ENCODE assay signal across 1 cellular context in the genomic region with DNA sequence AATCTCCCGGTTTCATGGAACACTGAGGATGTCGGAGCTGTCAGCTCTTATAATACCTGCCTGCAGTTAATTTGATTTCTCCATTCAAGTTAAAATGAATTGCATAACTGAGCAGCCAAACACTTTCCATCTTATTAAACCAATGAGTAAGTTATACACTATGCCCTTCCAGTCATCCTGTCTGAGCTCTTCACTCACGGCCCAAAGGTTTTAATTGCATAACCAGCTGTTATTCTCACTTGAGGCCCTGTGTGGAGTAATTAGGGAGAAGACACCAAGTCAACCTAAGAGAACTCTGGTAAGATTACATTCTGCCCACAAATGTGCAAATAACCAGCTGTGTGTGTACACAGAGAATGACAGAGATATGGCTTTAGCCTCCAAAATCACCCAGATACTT.
TF ChIP-seq lines count a peak whose summit lies in the region.

No MANE protein-coding gene starts in this region.

TF ChIP-seq in GM23338, 12 proteins besides CTCF, POLR2A, EP300 and RAD21 (continued from another document):
- TF ChIP-seq, protein P1, sequence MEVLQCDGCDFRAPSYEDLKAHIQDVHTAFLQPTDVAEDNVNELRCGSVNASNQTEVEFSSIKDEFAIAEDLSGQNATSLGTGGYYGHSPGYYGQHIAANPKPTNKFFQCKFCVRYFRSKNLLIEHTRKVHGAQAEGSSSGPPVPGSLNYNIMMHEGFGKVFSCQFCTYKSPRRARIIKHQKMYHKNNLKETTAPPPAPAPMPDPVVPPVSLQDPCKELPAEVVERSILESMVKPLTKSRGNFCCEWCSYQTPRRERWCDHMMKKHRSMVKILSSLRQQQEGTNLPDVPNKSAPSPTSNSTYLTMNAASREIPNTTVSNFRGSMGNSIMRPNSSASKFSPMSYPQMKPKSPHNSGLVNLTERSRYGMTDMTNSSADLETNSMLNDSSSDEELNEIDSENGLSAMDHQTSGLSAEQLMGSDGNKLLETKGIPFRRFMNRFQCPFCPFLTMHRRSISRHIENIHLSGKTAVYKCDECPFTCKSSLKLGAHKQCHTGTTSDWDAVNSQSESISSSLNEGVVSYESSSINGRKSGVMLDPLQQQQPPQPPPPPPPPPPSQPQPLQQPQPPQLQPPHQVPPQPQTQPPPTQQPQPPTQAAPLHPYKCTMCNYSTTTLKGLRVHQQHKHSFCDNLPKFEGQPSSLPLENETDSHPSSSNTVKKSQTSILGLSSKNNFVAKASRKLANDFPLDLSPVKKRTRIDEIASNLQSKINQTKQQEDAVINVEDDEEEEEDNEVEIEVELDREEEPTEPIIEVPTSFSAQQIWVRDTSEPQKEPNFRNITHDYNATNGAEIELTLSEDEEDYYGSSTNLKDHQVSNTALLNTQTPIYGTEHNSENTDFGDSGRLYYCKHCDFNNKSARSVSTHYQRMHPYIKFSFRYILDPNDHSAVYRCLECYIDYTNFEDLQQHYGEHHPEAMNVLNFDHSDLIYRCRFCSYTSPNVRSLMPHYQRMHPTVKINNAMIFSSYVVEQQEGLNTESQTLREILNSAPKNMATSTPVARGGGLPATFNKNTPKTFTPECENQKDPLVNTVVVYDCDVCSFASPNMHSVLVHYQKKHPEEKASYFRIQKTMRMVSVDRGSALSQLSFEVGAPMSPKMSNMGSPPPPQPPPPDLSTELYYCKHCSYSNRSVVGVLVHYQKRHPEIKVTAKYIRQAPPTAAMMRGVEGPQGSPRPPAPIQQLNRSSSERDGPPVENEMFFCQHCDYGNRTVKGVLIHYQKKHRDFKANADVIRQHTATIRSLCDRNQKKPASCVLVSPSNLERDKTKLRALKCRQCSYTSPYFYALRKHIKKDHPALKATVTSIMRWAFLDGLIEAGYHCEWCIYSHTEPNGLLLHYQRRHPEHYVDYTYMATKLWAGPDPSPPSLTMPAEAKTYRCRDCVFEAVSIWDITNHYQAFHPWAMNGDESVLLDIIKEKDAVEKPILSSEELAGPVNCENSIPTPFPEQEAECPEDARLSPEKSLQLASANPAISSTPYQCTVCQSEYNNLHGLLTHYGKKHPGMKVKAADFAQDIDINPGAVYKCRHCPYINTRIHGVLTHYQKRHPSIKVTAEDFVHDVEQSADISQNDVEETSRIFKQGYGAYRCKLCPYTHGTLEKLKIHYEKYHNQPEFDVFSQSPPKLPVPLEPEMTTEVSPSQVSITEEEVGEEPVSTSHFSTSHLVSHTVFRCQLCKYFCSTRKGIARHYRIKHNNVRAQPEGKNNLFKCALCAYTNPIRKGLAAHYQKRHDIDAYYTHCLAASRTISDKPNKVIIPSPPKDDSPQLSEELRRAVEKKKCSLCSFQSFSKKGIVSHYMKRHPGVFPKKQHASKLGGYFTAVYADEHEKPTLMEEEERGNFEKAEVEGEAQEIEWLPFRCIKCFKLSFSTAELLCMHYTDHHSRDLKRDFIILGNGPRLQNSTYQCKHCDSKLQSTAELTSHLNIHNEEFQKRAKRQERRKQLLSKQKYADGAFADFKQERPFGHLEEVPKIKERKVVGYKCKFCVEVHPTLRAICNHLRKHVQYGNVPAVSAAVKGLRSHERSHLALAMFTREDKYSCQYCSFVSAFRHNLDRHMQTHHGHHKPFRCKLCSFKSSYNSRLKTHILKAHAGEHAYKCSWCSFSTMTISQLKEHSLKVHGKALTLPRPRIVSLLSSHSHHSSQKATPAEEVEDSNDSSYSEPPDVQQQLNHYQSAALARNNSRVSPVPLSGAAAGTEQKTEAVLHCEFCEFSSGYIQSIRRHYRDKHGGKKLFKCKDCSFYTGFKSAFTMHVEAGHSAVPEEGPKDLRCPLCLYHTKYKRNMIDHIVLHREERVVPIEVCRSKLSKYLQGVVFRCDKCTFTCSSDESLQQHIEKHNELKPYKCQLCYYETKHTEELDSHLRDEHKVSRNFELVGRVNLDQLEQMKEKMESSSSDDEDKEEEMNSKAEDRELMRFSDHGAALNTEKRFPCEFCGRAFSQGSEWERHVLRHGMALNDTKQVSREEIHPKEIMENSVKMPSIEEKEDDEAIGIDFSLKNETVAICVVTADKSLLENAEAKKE (CRISPR knock-in tag; IDR thresholded peaks at IDR 0.05), result no peak
- no peak for TF ChIP-seq NANOG (IDR thresholded peaks at IDR 0.05; ENCODE audit: borderline replicate concordance)
- no peak for TF ChIP-seq STAT1 (IDR thresholded peaks at IDR 0.05; ENCODE audit: unreplicated experiment)
- TF ChIP-seq EZH2phosphoT487 (IDR thresholded peaks at IDR 0.05; ENCODE audit: unreplicated experiment), result no peak
